27 cellular contexts compared by ENCODE assay signal in genomic region chr7:45048748-45049147, GRCh38. TPM values are rescaled to one million over a fixed set of nuclear protein-coding genes. Genes with fewer than 3 reads are reported as not detected.
A peak's percentile ranks its signal among the peaks of the same experiment; 100 is the strongest.
DNase-seq lines count a peak whose midpoint lies in the region; ATAC-seq lines count a peak whose summit lies in the region.
"Had no signal": no experiment of that assay in that cellular context is flagged by ENCODE, and none has a peak within 500 bp of the region (broad histone marks: within the 10 kb centered on the region; RNA-seq: fewer than 3 reads in every experiment).

No MANE protein-coding gene starts in this region.

- H3K36me3 ChIP-seq in mesendoderm (ENCODE audit: control insufficient read depth, insufficient read depth, low read length) = no peaks in the 10 kb centered on the region

- H3K36me3 Mint-ChIP-seq in activated T-cell treated with anti-CD3 and anti-CD28 coated beads, Interleukin-2, amount 50 U/mL, for 4 hours (ENCODE audit: insufficient read depth) = peaks cover 29% of the 10 kb centered on the region
- peaks cover 18% of the 10 kb centered on the region for H3K36me3 Mint-ChIP-seq in memory B cell

- no peak overlapping the region for H3K23ac ChIP-seq in mesendoderm (ENCODE audit: low read length)

- WGBS in mesendoderm (ENCODE audit: extremely low coverage, insufficient coverage, low lambda C conversion rate) = no CpG with 5 or more reads among the region's 1 CpG

- peaks cover 45% of the 10 kb centered on the region for H3K4me1 Mint-ChIP-seq in activated T-cell treated with anti-CD3 and anti-CD28 coated beads, Interleukin-2, amount 50 U/mL, for 4 hours (ENCODE audit: low read depth)
- peaks cover 29% of the 10 kb centered on the region for H3K4me1 Mint-ChIP-seq in memory B cell
- H3K4me1 Mint-ChIP-seq: H9, mesothelial cell of epicardium had no signal

- H2BK15ac ChIP-seq in mesendoderm (replicated peaks; ENCODE audit: low read depth) = no peak overlapping the region

- no peak overlapping the region for H3K9ac ChIP-seq in mesendoderm (ENCODE audit: low read length)
- H3K9ac ChIP-seq: BLaER1 had no signal

- no peak for DNase-seq in activated T-cell treated with anti-CD3 and anti-CD28 coated beads, Interleukin-2, amount 50 U/mL, for 4 hours
- DNase-seq in activated T-cell treated with anti-CD3 and anti-CD28 coated beads for 4 hours (no peak), ELR (ENCODE audit: low read depth) (peak; percentile 8), memory B cell (ENCODE audit: low spot score in 2 of 2) (no peak), NCI-H510A treated with DMSO at 0.1 percent for 48 hours (lab: John Stamatoyannopoulos, UW) (no peak), mesendoderm (no peak)
- DNase-seq in activated CD4-positive, CD25-positive, alpha-beta regulatory T cell treated with anti-CD3 and anti-CD28 coated beads, Interleukin-2, amount 50 U/mL, for 72 hours = peak; percentile 25
- DNase-seq: activated CD4-positive, alpha-beta memory T cell treated with anti-CD3 and anti-CD28 coated beads, Interleukin-2, amount 10 ng/mL, durations not matched to agents 7 days and 5 days; activated naive CD8-positive, alpha-beta T cell treated with anti-CD3 and anti-CD28 coated beads, Interleukin-2, amount 10 ng/mL, durations not matched to agents 7 days and 5 days; effector CD4-positive, alpha-beta T cell; EL; foreskin melanocyte; H9; immature natural killer cell; Kasumi-1; NCI-H1694 treated with DMSO at 0.1 percent for 48 hours; NCI-H2171 treated with DMSO at 0.1 percent for 48 hours; NCI-H748 treated with DMSO at 0.1 percent for 48 hours; T-helper 9 cell had no signal

- no peak overlapping the region for H3K4ac ChIP-seq in mesendoderm (ENCODE audit: low read depth, low read length)

- H3K4me2 ChIP-seq in mesendoderm (ENCODE audit: low read length) = no peak overlapping the region
- H3K4me2 ChIP-seq: BLaER1 had no signal

- no peak overlapping the region for H3K4me3 Mint-ChIP-seq in activated T-cell treated with anti-CD3 and anti-CD28 coated beads, Interleukin-2, amount 50 U/mL, for 4 hours
- H3K4me3 Mint-ChIP-seq in memory B cell = no peak overlapping the region
- H3K4me3 Mint-ChIP-seq: activated CD4-positive, alpha-beta memory T cell treated with anti-CD3 and anti-CD28 coated beads, Interleukin-2, amount 10 ng/mL, durations not matched to agents 7 days and 5 days; activated naive CD8-positive, alpha-beta T cell treated with anti-CD3 and anti-CD28 coated beads, Interleukin-2, amount 10 ng/mL, durations not matched to agents 7 days and 5 days; activated T-helper 1 cell treated with anti-CD3 and anti-CD28 coated beads, Interleukin-12 subunit alpha, Interleukin-12 subunit beta, Interleukin-2, Interleukin-4 antibody, amounts not matched to agents 30 ng/mL and 10 ng/mL and 1 ng/mL, durations not matched to agents 14 hours and 24 hours and 36 hours; H9; immature natural killer cell; mesothelial cell of epicardium; nephron had no signal

- peak overlapping the region; percentile 31 for H3K27ac Mint-ChIP-seq in memory B cell
- H3K27ac Mint-ChIP-seq: activated CD4-positive, alpha-beta memory T cell treated with anti-CD3 and anti-CD28 coated beads, Interleukin-2, amount 10 ng/mL, durations not matched to agents 7 days and 5 days; activated naive CD8-positive, alpha-beta T cell treated with anti-CD3 and anti-CD28 coated beads, Interleukin-2, amount 10 ng/mL, durations not matched to agents 7 days and 5 days; activated T-helper 1 cell treated with anti-CD3 and anti-CD28 coated beads, Interleukin-12 subunit alpha, Interleukin-12 subunit beta, Interleukin-2, Interleukin-4 antibody, amounts not matched to agents 30 ng/mL and 10 ng/mL and 1 ng/mL, durations not matched to agents 14 hours and 24 hours and 36 hours; H9; mesothelial cell of epicardium; nephron had no signal

- H3K56ac ChIP-seq in mesendoderm (ENCODE audit: low read length) = no peak overlapping the region

- H3K79me2 ChIP-seq in mesendoderm (ENCODE audit: control insufficient read depth, insufficient read depth, low read length) = no peaks in the 10 kb centered on the region

- H3K9me3 Mint-ChIP-seq in activated T-cell treated with anti-CD3 and anti-CD28 coated beads, Interleukin-2, amount 50 U/mL, for 4 hours = no peaks in the 10 kb centered on the region
- no peaks in the 10 kb centered on the region for H3K9me3 Mint-ChIP-seq in memory B cell
- H3K9me3 Mint-ChIP-seq: activated CD4-positive, alpha-beta memory T cell treated with anti-CD3 and anti-CD28 coated beads, Interleukin-2, amount 10 ng/mL, durations not matched to agents 7 days and 5 days; activated naive CD8-positive, alpha-beta T cell treated with anti-CD3 and anti-CD28 coated beads, Interleukin-2, amount 10 ng/mL, durations not matched to agents 7 days and 5 days; activated T-helper 1 cell treated with anti-CD3 and anti-CD28 coated beads, Interleukin-12 subunit alpha, Interleukin-12 subunit beta, Interleukin-2, Interleukin-4 antibody, amounts not matched to agents 30 ng/mL and 10 ng/mL and 1 ng/mL, durations not matched to agents 14 hours and 24 hours and 36 hours; H9; immature natural killer cell; mesothelial cell of epicardium; nephron had no signal

- no peak overlapping the region for H3K18ac ChIP-seq in mesendoderm (ENCODE audit: low read length)

- H3K4me1 ChIP-seq in mesendoderm (ENCODE audit: control insufficient read depth, low read depth, low read length) = peaks cover 6% of the 10 kb centered on the region

- H3K27me3 Mint-ChIP-seq in activated T-cell treated with anti-CD3 and anti-CD28 coated beads, Interleukin-2, amount 50 U/mL, for 4 hours (ENCODE audit: low read depth) = no peaks in the 10 kb centered on the region
- no peaks in the 10 kb centered on the region for H3K27me3 Mint-ChIP-seq in memory B cell
- H3K27me3 Mint-ChIP-seq: activated CD4-positive, alpha-beta memory T cell treated with anti-CD3 and anti-CD28 coated beads, Interleukin-2, amount 10 ng/mL, durations not matched to agents 7 days and 5 days; activated naive CD8-positive, alpha-beta T cell treated with anti-CD3 and anti-CD28 coated beads, Interleukin-2, amount 10 ng/mL, durations not matched to agents 7 days and 5 days had no signal

- H3K27ac ChIP-seq in mesendoderm (ENCODE audit: low read depth, low read length) = no peak overlapping the region
- H3K27ac ChIP-seq: BLaER1, HL-60 had no signal

- no peak overlapping the region for H4K8ac ChIP-seq in mesendoderm (ENCODE audit: low read depth, low read length)

- H3K79me1 ChIP-seq in mesendoderm (ENCODE audit: low read length) = peaks cover 7% of the 10 kb centered on the region

- H2BK120ac ChIP-seq in mesendoderm (ENCODE audit: low read depth, low read length) = no peak overlapping the region

- no peak overlapping the region for H4K5ac ChIP-seq in mesendoderm (ENCODE audit: low read length)

- peak; percentile 62 to 77 for ATAC-seq in activated T-cell treated with anti-CD3 and anti-CD28 coated beads, Interleukin-2, amount 50 U/mL, for 4 hours
- ATAC-seq in memory B cell (ENCODE audit: low read depth) (no peak), GM19395 (IDR thresholded peaks at IDR 0.05; ENCODE audit: unreplicated experiment) (no peak)
- ATAC-seq: HepG2, left lobe of liver had no signal

- H2BK5ac ChIP-seq in mesendoderm (ENCODE audit: low read length) = no peak overlapping the region

- no peaks in the 10 kb centered on the region for H3K27me3 ChIP-seq in mesendoderm (ENCODE audit: insufficient read depth, low read length, poor library complexity)
- H3K27me3 ChIP-seq: BLaER1 had no signal

- no peak overlapping the region for H2AK5ac ChIP-seq in mesendoderm (ENCODE audit: low read length)

- no peak overlapping the region for H3K4me3 ChIP-seq in mesendoderm (ENCODE audit: low read length)
- H3K4me3 ChIP-seq: BLaER1 had no signal

RNA-seq across cellular contexts. Expression of gene NACAD, which starts 40.0 kb away (rescaled TPM):
- total RNA-seq in activated T-cell treated with anti-CD3 and anti-CD28 coated beads, Interleukin-2, amount 50 U/mL, for 4 hours = under 1 TPM; 0.14 to 0.66 (median 0.37) TPM
- 2.1 TPM for polyA plus RNA-seq in mesendoderm (2013, experiment 1 of 2)
- polyA plus RNA-seq in mesendoderm (2013, experiment 2 of 2) = 2.0 TPM
- total RNA-seq: HepG2 had no signal

RNA-seq across cellular contexts. Expression of gene CCM2, which starts 48.7 kb away (rescaled TPM):
- total RNA-seq in activated T-cell treated with anti-CD3 and anti-CD28 coated beads, Interleukin-2, amount 50 U/mL, for 4 hours = 10 to 100 TPM; 35.9 to 38.2 (median 36.6) TPM
- 20.7 TPM for polyA plus RNA-seq in mesendoderm (2013, experiment 1 of 2)
- polyA plus RNA-seq in mesendoderm (2013, experiment 2 of 2) = 20.4 TPM

Comparison
In these comparisons a context has a peak if more than half of its experiments do, and no peak if none do; other contexts are left out.
1. ATAC-seq: peak in activated T-cell treated with anti-CD3 and anti-CD28 coated beads, Interleukin-2, amount 50 U/mL, for 4 hours (2 of 2); none in memory B cell (single experiment) and GM19395 (single experiment).
2. DNase-seq: peak in ELR (single experiment) and activated CD4-positive, CD25-positive, alpha-beta regulatory T cell treated with anti-CD3 and anti-CD28 coated beads, Interleukin-2, amount 50 U/mL, for 72 hours (single experiment); none in activated T-cell treated with anti-CD3 and anti-CD28 coated beads, Interleukin-2, amount 50 U/mL, for 4 hours (single experiment), activated T-cell treated with anti-CD3 and anti-CD28 coated beads for 4 hours (single experiment), memory B cell (0 of 2), NCI-H510A treated with DMSO at 0.1 percent for 48 hours (single experiment) and mesendoderm (single experiment).